In the genomic region with DNA sequence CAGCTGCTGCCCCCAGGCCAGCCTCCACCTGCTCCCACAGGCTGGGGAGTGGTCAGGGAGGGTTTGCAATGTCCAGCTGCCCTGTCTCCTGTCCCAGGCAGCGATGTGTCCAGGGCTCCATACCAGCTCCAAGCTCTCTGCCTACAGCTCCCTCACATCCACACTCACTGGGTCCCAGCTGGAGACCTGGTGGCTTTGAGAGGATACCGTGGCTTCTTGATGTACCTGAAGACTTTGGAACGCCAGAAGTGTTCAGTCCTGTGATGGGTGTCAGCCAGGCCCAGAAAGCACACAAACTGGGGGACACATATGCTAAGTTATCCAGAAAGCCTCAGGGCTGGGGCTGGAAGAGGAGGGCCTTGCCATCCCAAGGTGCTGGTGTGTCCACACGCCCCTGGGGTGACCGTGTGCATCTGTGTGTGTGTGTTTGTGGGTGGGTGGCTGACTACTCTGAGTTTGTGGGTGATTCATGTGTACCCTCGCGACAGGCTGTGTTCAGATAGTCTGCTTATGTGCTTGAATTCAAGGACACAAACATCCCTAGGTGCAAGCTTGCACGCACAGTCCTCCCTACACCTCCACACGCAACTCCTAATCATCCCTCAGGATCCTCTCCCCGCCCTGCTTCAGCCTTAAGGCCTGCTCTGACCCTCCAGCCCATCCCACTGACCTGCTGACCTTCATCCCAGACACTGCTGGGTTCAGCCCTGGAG, we compare ENCODE assay signal across 1 cellular context.
TF ChIP-seq lines count a peak whose summit lies in the region.

No MANE protein-coding gene starts in this region.

TF ChIP-seq in HepG2, 621 proteins besides CTCF, POLR2A, EP300 and RAD21 (continued from another document and continues in another):
- TF ChIP-seq, protein P1, sequence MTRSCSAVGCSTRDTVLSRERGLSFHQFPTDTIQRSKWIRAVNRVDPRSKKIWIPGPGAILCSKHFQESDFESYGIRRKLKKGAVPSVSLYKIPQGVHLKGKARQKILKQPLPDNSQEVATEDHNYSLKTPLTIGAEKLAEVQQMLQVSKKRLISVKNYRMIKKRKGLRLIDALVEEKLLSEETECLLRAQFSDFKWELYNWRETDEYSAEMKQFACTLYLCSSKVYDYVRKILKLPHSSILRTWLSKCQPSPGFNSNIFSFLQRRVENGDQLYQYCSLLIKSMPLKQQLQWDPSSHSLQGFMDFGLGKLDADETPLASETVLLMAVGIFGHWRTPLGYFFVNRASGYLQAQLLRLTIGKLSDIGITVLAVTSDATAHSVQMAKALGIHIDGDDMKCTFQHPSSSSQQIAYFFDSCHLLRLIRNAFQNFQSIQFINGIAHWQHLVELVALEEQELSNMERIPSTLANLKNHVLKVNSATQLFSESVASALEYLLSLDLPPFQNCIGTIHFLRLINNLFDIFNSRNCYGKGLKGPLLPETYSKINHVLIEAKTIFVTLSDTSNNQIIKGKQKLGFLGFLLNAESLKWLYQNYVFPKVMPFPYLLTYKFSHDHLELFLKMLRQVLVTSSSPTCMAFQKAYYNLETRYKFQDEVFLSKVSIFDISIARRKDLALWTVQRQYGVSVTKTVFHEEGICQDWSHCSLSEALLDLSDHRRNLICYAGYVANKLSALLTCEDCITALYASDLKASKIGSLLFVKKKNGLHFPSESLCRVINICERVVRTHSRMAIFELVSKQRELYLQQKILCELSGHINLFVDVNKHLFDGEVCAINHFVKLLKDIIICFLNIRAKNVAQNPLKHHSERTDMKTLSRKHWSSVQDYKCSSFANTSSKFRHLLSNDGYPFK (CRISPR knock-in tag; IDR thresholded peaks at IDR 0.05; ENCODE audit: borderline replicate concordance): no peak
- TF ChIP-seq ATF7 (IDR thresholded peaks at IDR 0.05): no peak
- TF ChIP-seq ATF7 (CRISPR knock-in tag; IDR thresholded peaks at IDR 0.05): no peak
- TF ChIP-seq, protein P2, sequence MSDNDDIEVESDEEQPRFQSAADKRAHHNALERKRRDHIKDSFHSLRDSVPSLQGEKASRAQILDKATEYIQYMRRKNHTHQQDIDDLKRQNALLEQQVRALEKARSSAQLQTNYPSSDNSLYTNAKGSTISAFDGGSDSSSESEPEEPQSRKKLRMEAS (IDR thresholded peaks at IDR 0.05): peak; percentile 32; the same call in 1 of the 2 replicates
- no peak for TF ChIP-seq MED8 (CRISPR knock-in tag; IDR thresholded peaks at IDR 0.05; ENCODE audit: insufficient replicate concordance)
- peak; percentile 52; the same call in 1 of the 2 replicates for TF ChIP-seq KDM5B (CRISPR knock-in tag; IDR thresholded peaks at IDR 0.05; ENCODE audit: borderline replicate concordance)
- TF ChIP-seq RARG (CRISPR knock-in tag; IDR thresholded peaks at IDR 0.05; ENCODE audit: low read depth): no peak
- TF ChIP-seq RELA (CRISPR knock-in tag; IDR thresholded peaks at IDR 0.05): no peak
- no peak for TF ChIP-seq CENPT (CRISPR knock-in tag; IDR thresholded peaks at IDR 0.05; ENCODE audit: low read depth)
- no peak for TF ChIP-seq YEATS4 (CRISPR knock-in tag; IDR thresholded peaks at IDR 0.05; ENCODE audit: borderline replicate concordance)
- no peak for TF ChIP-seq ZNF670 (CRISPR knock-in tag; IDR thresholded peaks at IDR 0.05; ENCODE audit: borderline replicate concordance)
- TF ChIP-seq, protein P3, sequence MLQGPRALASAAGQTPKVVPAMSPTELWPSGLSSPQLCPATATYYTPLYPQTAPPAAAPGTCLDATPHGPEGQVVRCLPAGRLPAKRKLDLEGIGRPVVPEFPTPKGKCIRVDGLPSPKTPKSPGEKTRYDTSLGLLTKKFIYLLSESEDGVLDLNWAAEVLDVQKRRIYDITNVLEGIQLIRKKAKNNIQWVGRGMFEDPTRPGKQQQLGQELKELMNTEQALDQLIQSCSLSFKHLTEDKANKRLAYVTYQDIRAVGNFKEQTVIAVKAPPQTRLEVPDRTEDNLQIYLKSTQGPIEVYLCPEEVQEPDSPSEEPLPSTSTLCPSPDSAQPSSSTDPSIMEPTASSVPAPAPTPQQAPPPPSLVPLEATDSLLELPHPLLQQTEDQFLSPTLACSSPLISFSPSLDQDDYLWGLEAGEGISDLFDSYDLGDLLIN (CRISPR knock-in tag; IDR thresholded peaks at IDR 0.05; ENCODE audit: borderline replicate concordance): no peak
- TF ChIP-seq, protein P4, sequence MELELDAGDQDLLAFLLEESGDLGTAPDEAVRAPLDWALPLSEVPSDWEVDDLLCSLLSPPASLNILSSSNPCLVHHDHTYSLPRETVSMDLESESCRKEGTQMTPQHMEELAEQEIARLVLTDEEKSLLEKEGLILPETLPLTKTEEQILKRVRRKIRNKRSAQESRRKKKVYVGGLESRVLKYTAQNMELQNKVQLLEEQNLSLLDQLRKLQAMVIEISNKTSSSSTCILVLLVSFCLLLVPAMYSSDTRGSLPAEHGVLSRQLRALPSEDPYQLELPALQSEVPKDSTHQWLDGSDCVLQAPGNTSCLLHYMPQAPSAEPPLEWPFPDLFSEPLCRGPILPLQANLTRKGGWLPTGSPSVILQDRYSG (CRISPR knock-in tag; IDR thresholded peaks at IDR 0.05): no peak
- no peak for TF ChIP-seq TEAD3 (CRISPR knock-in tag; optimal IDR thresholded peaks at IDR 0.05; ENCODE audit: borderline replicate concordance)
- TF ChIP-seq SNAPC2 (CRISPR knock-in tag; IDR thresholded peaks at IDR 0.05): peak; percentile 69
- TF ChIP-seq, protein P5, sequence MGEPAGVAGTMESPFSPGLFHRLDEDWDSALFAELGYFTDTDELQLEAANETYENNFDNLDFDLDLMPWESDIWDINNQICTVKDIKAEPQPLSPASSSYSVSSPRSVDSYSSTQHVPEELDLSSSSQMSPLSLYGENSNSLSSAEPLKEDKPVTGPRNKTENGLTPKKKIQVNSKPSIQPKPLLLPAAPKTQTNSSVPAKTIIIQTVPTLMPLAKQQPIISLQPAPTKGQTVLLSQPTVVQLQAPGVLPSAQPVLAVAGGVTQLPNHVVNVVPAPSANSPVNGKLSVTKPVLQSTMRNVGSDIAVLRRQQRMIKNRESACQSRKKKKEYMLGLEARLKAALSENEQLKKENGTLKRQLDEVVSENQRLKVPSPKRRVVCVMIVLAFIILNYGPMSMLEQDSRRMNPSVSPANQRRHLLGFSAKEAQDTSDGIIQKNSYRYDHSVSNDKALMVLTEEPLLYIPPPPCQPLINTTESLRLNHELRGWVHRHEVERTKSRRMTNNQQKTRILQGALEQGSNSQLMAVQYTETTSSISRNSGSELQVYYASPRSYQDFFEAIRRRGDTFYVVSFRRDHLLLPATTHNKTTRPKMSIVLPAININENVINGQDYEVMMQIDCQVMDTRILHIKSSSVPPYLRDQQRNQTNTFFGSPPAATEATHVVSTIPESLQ (CRISPR knock-in tag; conservative IDR thresholded peaks at IDR 0.05): no peak
- TF ChIP-seq, protein P6, sequence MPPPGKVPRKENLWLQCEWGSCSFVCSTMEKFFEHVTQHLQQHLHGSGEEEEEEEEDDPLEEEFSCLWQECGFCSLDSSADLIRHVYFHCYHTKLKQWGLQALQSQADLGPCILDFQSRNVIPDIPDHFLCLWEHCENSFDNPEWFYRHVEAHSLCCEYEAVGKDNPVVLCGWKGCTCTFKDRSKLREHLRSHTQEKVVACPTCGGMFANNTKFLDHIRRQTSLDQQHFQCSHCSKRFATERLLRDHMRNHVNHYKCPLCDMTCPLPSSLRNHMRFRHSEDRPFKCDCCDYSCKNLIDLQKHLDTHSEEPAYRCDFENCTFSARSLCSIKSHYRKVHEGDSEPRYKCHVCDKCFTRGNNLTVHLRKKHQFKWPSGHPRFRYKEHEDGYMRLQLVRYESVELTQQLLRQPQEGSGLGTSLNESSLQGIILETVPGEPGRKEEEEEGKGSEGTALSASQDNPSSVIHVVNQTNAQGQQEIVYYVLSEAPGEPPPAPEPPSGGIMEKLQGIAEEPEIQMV (CRISPR knock-in tag; IDR thresholded peaks at IDR 0.05; ENCODE audit: low read depth): peak; percentile 64; the same call in 1 of the 2 replicates
- TF ChIP-seq, protein P7, sequence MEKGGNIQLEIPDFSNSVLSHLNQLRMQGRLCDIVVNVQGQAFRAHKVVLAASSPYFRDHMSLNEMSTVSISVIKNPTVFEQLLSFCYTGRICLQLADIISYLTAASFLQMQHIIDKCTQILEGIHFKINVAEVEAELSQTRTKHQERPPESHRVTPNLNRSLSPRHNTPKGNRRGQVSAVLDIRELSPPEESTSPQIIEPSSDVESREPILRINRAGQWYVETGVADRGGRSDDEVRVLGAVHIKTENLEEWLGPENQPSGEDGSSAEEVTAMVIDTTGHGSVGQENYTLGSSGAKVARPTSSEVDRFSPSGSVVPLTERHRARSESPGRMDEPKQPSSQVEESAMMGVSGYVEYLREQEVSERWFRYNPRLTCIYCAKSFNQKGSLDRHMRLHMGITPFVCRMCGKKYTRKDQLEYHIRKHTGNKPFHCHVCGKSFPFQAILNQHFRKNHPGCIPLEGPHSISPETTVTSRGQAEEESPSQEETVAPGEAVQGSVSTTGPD (CRISPR knock-in tag; IDR thresholded peaks at IDR 0.05): no peak
- no peak for TF ChIP-seq ZNF354B (CRISPR knock-in tag; IDR thresholded peaks at IDR 0.05)
- TF ChIP-seq NRL (CRISPR knock-in tag; IDR thresholded peaks at IDR 0.05; ENCODE audit: borderline replicate concordance): 0 out of 2 replicates have a peak, but pooled peaks have one; percentile 43
- TF ChIP-seq ASH2L (IDR thresholded peaks at IDR 0.05; ENCODE audit: insufficient read length, low read depth, low read length): no peak
- no peak for TF ChIP-seq FOXA3 (CRISPR knock-in tag; IDR thresholded peaks at IDR 0.05)
- no peak for TF ChIP-seq NFE2L1 (CRISPR knock-in tag; IDR thresholded peaks at IDR 0.05; ENCODE audit: borderline replicate concordance)
- no peak for TF ChIP-seq MTA3 (CRISPR knock-in tag; IDR thresholded peaks at IDR 0.05)
- no peak for TF ChIP-seq ZNF564 (CRISPR knock-in tag; IDR thresholded peaks at IDR 0.05)
- peak; percentile 14; the same call in 1 of the 2 replicates for TF ChIP-seq RXRA (CRISPR knock-in tag; IDR thresholded peaks at IDR 0.05)
- TF ChIP-seq FIP1L1 (IDR thresholded peaks at IDR 0.05; ENCODE audit: borderline replicate concordance, insufficient read depth, low read depth, low read length): no peak
- TF ChIP-seq ZNF12 (CRISPR knock-in tag; IDR thresholded peaks at IDR 0.05): no peak
- no peak for TF ChIP-seq KDM3A (CRISPR knock-in tag; IDR thresholded peaks at IDR 0.05; ENCODE audit: low read depth)
- TF ChIP-seq CHD4 (IDR thresholded peaks at IDR 0.05; ENCODE audit: borderline replicate concordance, low read length): no peak
- no peak for TF ChIP-seq ZNF761 (CRISPR knock-in tag; conservative IDR thresholded peaks at IDR 0.05)
- TF ChIP-seq NFKBIZ (CRISPR knock-in tag; IDR thresholded peaks at IDR 0.05): no peak; the same call in 1 of the 2 replicates
- no peak for TF ChIP-seq CAMTA2 (CRISPR knock-in tag; IDR thresholded peaks at IDR 0.05; ENCODE audit: borderline replicate concordance)
- TF ChIP-seq, protein P8, sequence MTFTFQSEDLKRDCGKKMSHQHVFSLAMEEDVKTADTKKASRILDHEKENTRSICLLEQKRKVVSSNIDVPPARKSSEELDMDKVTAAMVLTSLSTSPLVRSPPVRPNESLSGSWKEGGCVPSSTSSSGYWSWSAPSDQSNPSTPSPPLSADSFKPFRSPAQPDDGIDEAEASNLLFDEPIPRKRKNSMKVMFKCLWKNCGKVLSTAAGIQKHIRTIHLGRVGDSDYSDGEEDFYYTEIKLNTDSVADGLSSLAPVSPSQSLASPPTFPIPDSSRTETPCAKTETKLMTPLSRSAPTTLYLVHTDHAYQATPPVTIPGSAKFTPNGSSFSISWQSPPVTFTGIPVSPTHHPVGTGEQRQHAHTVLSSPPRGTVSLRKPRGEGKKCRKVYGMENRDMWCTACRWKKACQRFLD (CRISPR knock-in tag; IDR thresholded peaks at IDR 0.05; ENCODE audit: borderline replicate concordance): no peak
- TF ChIP-seq, protein P9, sequence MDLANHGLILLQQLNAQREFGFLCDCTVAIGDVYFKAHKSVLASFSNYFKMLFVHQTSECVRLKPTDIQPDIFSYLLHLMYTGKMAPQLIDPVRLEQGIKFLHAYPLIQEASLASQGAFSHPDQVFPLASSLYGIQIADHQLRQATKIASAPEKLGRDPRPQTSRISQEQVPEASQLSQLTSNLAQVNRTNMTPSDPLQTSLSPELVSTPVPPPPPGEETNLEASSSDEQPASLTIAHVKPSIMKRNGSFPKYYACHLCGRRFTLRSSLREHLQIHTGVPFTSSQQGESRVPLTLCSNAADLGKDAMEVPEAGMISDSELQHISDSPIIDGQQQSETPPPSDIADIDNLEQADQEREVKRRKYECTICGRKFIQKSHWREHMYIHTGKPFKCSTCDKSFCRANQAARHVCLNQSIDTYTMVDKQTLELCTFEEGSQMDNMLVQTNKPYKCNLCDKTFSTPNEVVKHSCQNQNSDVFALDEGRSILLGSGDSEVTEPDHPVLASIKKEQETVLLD (CRISPR knock-in tag; IDR thresholded peaks at IDR 0.05; ENCODE audit: low read depth): no peak
- TF ChIP-seq, protein P10, sequence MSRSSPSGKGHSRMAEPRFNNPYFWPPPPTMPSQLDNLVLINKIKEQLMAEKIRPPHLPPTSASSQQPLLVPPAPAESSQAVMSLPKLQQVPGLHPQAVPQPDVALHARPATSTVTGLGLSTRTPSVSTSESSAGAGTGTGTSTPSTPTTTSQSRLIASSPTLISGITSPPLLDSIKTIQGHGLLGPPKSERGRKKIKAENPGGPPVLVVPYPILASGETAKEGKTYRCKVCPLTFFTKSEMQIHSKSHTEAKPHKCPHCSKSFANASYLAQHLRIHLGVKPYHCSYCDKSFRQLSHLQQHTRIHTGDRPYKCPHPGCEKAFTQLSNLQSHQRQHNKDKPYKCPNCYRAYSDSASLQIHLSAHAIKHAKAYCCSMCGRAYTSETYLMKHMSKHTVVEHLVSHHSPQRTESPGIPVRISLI (CRISPR knock-in tag; IDR thresholded peaks at IDR 0.05; ENCODE audit: borderline replicate concordance): no peak
- TF ChIP-seq, protein P11, sequence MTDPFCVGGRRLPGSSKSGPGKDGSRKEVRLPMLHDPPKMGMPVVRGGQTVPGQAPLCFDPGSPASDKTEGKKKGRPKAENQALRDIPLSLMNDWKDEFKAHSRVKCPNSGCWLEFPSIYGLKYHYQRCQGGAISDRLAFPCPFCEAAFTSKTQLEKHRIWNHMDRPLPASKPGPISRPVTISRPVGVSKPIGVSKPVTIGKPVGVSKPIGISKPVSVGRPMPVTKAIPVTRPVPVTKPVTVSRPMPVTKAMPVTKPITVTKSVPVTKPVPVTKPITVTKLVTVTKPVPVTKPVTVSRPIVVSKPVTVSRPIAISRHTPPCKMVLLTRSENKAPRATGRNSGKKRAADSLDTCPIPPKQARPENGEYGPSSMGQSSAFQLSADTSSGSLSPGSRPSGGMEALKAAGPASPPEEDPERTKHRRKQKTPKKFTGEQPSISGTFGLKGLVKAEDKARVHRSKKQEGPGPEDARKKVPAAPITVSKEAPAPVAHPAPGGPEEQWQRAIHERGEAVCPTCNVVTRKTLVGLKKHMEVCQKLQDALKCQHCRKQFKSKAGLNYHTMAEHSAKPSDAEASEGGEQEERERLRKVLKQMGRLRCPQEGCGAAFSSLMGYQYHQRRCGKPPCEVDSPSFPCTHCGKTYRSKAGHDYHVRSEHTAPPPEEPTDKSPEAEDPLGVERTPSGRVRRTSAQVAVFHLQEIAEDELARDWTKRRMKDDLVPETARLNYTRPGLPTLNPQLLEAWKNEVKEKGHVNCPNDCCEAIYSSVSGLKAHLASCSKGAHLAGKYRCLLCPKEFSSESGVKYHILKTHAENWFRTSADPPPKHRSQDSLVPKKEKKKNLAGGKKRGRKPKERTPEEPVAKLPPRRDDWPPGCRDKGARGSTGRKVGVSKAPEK (CRISPR knock-in tag; IDR thresholded peaks at IDR 0.05; ENCODE audit: borderline replicate concordance): 0 out of 2 replicates have a peak, but pooled peaks have one; percentile 64
- no peak for TF ChIP-seq FOXA1 (IDR thresholded peaks at IDR 0.05)
- no peak for TF ChIP-seq FOXA1 (CRISPR knock-in tag; IDR thresholded peaks at IDR 0.05)
- no peak for TF ChIP-seq FOXM1 (CRISPR knock-in tag; IDR thresholded peaks at IDR 0.05)
- no peak for TF ChIP-seq KLF12 (CRISPR knock-in tag; IDR thresholded peaks at IDR 0.05; ENCODE audit: borderline replicate concordance)
